ENCODE assay signal across 15 cellular contexts in the genomic region with DNA sequence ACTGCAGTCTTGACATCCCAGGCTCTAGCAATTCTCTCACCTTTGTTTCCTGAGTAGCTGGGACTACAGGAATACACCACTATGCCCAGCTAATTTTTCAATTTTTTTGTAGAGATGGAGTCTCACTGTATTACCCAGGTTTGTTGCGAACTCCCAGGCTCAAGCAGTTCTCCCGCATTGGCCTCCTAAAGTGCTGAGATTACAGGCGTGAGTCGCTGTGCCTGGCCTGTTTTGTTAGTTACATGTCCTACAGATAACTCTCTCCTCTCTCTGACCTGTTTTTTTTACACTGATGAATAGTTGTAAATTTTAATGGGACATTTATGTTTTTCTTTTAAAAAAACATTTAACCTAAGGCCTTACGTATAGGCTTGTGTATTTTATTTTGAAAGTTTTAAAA.
"Had no signal": no experiment of that assay in that cellular context is flagged by ENCODE, and none has a peak within 500 bp of the region (broad histone marks: within the 10 kb centered on the region; RNA-seq: fewer than 3 reads in every experiment).

No MANE protein-coding gene starts in this region.

- H3K36me3 ChIP-seq: thoracic aorta, upper lobe of right lung had no signal

- H3K9me3 ChIP-seq: gastroesophageal sphincter, thoracic aorta, upper lobe of right lung had no signal

- ATAC-seq: activated CD4-positive, alpha-beta T cell treated with anti-CD3 and anti-CD28 coated beads for 36 hours; activated naive CD4-positive, alpha-beta T cell treated with anti-CD3 and anti-CD28 coated beads, Interleukin-2, amount 50 U/mL, for 72 hours; gastroesophageal sphincter; left lobe of liver; upper lobe of right lung had no signal

- H3K4me3 ChIP-seq: gastroesophageal sphincter, heart right ventricle, thoracic aorta, upper lobe of right lung had no signal

- H3K27me3 ChIP-seq: gastroesophageal sphincter, heart right ventricle, upper lobe of right lung had no signal

- H3K27ac ChIP-seq: gastroesophageal sphincter, heart right ventricle, thoracic aorta, upper lobe of right lung, VCaP had no signal

- H3K4me1 ChIP-seq: upper lobe of right lung had no signal

- DNase-seq: activated CD4-positive, alpha-beta memory T cell treated with anti-CD3 and anti-CD28 coated beads for 36 hours; activated CD4-positive, alpha-beta T cell treated with anti-CD3 and anti-CD28 coated beads for 36 hours; activated effector memory CD4-positive, alpha-beta T cell treated with Interleukin-2 at 50 U/mL for 16 hours; activated T-cell treated with anti-CD3 and anti-CD28 coated beads, Interleukin-2, amount 50 U/mL, for 24 hours; amniotic stem cell; heart right ventricle; nephron progenitor cell; stimulated activated CD4-positive, alpha-beta T cell treated with anti-CD3 and anti-CD28 coated beads, Interleukin-12 subunit alpha, Interleukin-12 subunit beta, amount 100 ng/mL, for 4 hours; stimulated activated CD4-positive, alpha-beta T cell treated with anti-CD3 and anti-CD28 coated beads, Interleukin-2, amount 100 ng/mL, for 24 hours; upper lobe of right lung had no signal
